In the genomic region with DNA sequence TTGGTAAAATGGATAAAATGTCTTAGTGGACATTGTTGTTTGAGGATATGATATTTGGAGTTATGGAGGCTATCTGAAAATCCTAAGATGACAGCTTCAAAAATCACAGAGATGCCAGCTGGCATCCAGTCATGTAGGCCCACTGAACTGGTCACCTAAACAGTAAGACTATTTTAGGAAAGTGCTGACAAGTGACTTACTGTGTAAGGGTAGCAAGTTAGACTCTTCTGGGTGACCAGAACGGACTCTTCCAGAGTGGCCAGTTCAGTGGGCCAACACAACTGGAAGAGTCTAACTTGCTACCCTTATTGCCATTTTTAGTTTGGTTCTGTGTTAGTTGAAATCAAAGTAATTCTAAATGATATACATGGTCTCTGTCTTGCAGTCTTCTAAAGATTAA, we compare ENCODE assay signal across 29 cellular contexts.
"Had no signal": no experiment of that assay in that cellular context is flagged by ENCODE, and none has a peak within 500 bp of the region (broad histone marks: within the 10 kb centered on the region; RNA-seq: fewer than 3 reads in every experiment).

No MANE protein-coding gene starts in this region.

- H3K36me3 ChIP-seq: neutrophil, pancreas, prostate gland, spleen, suprapubic skin, tibial artery, transverse colon, upper lobe of right lung, uterus had no signal

- DNase-seq: naive thymus-derived CD4-positive, alpha-beta T cell; natural killer cell; nephron progenitor cell; nucleus accumbens; pancreas; retina; right cardiac atrium; spleen; stimulated activated CD4-positive, alpha-beta T cell treated with anti-CD3 and anti-CD28 coated beads, Interleukin-12 subunit alpha, Interleukin-12 subunit beta, amount 100 ng/mL, for 4 hours; stimulated activated CD4-positive, alpha-beta T cell treated with anti-CD3 and anti-CD28 coated beads, Interleukin-1b, Interleukin-23, amount 100 ng/mL, for 48 hours; stimulated activated CD4-positive, alpha-beta T cell treated with anti-CD3 and anti-CD28 coated beads, Interleukin-4, amount 100 ng/mL, for 1 hour; stimulated activated CD4-positive, alpha-beta T cell treated with anti-CD3 and anti-CD28 coated beads, Interleukin-4, amount 100 ng/mL, for 4 hours; stimulated activated CD8-positive, alpha-beta memory T cell treated with anti-CD3 and anti-CD28 coated beads, Interleukin-4, amount 100 ng/mL, for 48 hours; stimulated activated naive CD4-positive, alpha-beta T cell; stimulated activated naive CD8-positive, alpha-beta T cell treated with anti-CD3 and anti-CD28 coated beads, Interleukin-15, amount 100 ng/mL, for 72 hours; stimulated activated naive CD8-positive, alpha-beta T cell treated with anti-CD3 and anti-CD28 coated beads, Interleukin-15, Interleukin-2, amounts not matched to agents 100 U/mL and 50 U/mL, for 24 hours; substantia nigra; testis; tibial artery; transverse colon; upper lobe of right lung; uterus had no signal

- H3K27ac ChIP-seq: neutrophil, pancreas, prostate gland, skin epidermis, spleen, suprapubic skin, testis, tibial artery, transverse colon, upper lobe of right lung, uterus had no signal

- H3K9me3 ChIP-seq: neutrophil, pancreas, prostate gland, spleen, suprapubic skin, testis, tibial artery, transverse colon, upper lobe of right lung, uterus had no signal

- H3K4me3 ChIP-seq: pancreas, prostate gland, skin epidermis, smooth muscle cell, spleen, suprapubic skin, testis, tibial artery, transverse colon, upper lobe of right lung, uterus had no signal

- FAIRE-seq: pancreas had no signal

- ATAC-seq: naive thymus-derived CD4-positive, alpha-beta T cell; natural killer cell; pancreas; sciatic nerve; stimulated activated memory B cell treated with anti-CD40 and anti-IgM and Interleukin-4, amounts not matched to agents 10 μg/mL and 1 μg/mL and 100 μg/mL, for 72 hours; stimulated activated naive CD8-positive, alpha-beta T cell treated with anti-CD3 and anti-CD28 coated beads, Interleukin-15, amount 100 ng/mL, for 72 hours; stimulated activated naive CD8-positive, alpha-beta T cell treated with anti-CD3 and anti-CD28 coated beads, Interleukin-15, Interleukin-2, amounts not matched to agents 100 U/mL and 50 U/mL, for 24 hours; upper lobe of right lung had no signal

- H3K27me3 ChIP-seq: neutrophil, pancreas, spleen, suprapubic skin, testis, tibial artery, transverse colon, uterus had no signal

- H3K4me2 ChIP-seq: smooth muscle cell had no signal

- H3K4me1 ChIP-seq: pancreas, prostate gland, suprapubic skin, testis, tibial artery, transverse colon, upper lobe of right lung, uterus had no signal
